18 cellular contexts compared by ENCODE assay signal in the genomic region with DNA sequence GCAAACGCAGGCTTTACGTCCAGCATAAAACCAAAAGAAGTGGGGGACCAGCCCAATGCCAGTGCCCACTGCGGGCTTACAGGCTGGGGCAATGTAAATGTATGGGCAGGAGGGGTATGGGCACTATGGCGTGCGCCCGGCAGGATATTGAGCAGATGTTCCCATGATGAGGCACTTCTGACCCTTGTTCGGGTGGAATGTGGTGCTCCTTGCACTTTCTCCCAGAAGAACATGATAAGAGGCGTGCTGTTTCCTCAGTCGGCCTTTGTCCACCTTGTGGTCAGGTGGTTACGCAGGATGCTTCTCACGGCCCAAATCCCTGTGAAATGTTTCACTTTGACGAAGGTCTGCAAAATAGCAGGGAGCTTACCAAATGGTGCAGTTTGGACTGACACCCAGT. TPM values are rescaled to one million over a fixed set of nuclear protein-coding genes. Genes with fewer than 3 reads are reported as not detected.
A peak's percentile ranks its signal among the peaks of the same experiment; 100 is the strongest.
DNase-seq lines count a peak whose midpoint lies in the region; ATAC-seq, FAIRE-seq and TF ChIP-seq lines count a peak whose summit lies in the region.
"Had no signal": no experiment of that assay in that cellular context is flagged by ENCODE, and none has a peak within 500 bp of the region (broad histone marks: within the 10 kb centered on the region; RNA-seq: fewer than 3 reads in every experiment).

No MANE protein-coding gene starts in this region.

- H3K27me3 ChIP-seq in HUES6 (ENCODE audit: control insufficient read depth, insufficient read depth, low read length), result no peaks in the 10 kb centered on the region
- no peaks in the 10 kb centered on the region for H3K27me3 ChIP-seq in bronchial epithelial cell (ENCODE audit: control insufficient read depth, insufficient read depth, low read length)
- H3K27me3 ChIP-seq in iPS-20b (ENCODE audit: insufficient read depth, low read length), result no peaks in the 10 kb centered on the region
- H3K27me3 ChIP-seq: BE2C had no signal

- ATAC-seq in omental fat pad (ENCODE audit: low FRiP score) (no peak), HG02623 (IDR thresholded peaks at IDR 0.05; ENCODE audit: unreplicated experiment) (no peak)
- ATAC-seq: A549, GM12878 had no signal

- peaks cover 35% of the 10 kb centered on the region for H3K4me1 ChIP-seq in HUES6 (ENCODE audit: control insufficient read depth, insufficient read depth, low read length)
- H3K4me1 ChIP-seq in iPS-20b (ENCODE audit: insufficient read depth, low read length), result peaks cover 35% of the 10 kb centered on the region
- H3K4me1 ChIP-seq: A549, BE2C had no signal

- FAIRE-seq in bronchial epithelial cell (lab: Jason Lieb, UNC), result peak; percentile 13
- FAIRE-seq: A549, GM12878, GM18507 had no signal

- DNase-seq in bronchial epithelial cell (ENCODE audit: low read depth), result no peak
- no peak for DNase-seq in NCI-H2171 (lab: John Stamatoyannopoulos, UW)
- no peak for DNase-seq in omental fat pad (ENCODE audit: low spot score)
- DNase-seq: BE2C; CD4-positive, alpha-beta memory T cell; DMS79; GOT3; HCEC 1CT; HFFc6 had no signal

- H3K9me3 ChIP-seq in HUES6 (ENCODE audit: control insufficient read depth, insufficient read depth, low read depth, low read length), result peaks cover 5% of the 10 kb centered on the region; the same call in 1 of the 2 replicates
- H3K9me3 ChIP-seq in iPS-20b (ENCODE audit: insufficient read depth, low read depth, low read length), result no peaks in the 10 kb centered on the region
- H3K9me3 ChIP-seq: A549, BE2C had no signal

- peak overlapping the region; percentile 80 for H3K27ac ChIP-seq in HUES6 (ENCODE audit: low read depth, low read length)
- H3K27ac ChIP-seq in iPS-20b (ENCODE audit: low read length), result peak overlapping the region; percentile 96
- H3K27ac ChIP-seq: A549, C4-2B, HL-60 had no signal

- H3K4me3 ChIP-seq in HUES6 (ENCODE audit: low read depth, low read length) (no peak overlapping the region), bronchial epithelial cell (ENCODE audit: low read depth, low read length) (no peak overlapping the region), iPS-20b (ENCODE audit: low read length) (peak overlapping the region; percentile 16; the same call in 1 of the 2 replicates)
- H3K4me3 ChIP-seq: A549, GM12878 had no signal

- H3K36me3 ChIP-seq in HUES6 (ENCODE audit: control insufficient read depth, insufficient read depth, low read length), result no peaks in the 10 kb centered on the region
- H3K36me3 ChIP-seq in bronchial epithelial cell (ENCODE audit: control insufficient read depth, insufficient read depth, low read length), result no peaks in the 10 kb centered on the region
- no peaks in the 10 kb centered on the region for H3K36me3 ChIP-seq in iPS-20b (ENCODE audit: insufficient read depth, low read depth, low read length)
- H3K36me3 ChIP-seq: BE2C had no signal

- peak overlapping the region; percentile 65 for H3K9ac ChIP-seq in HUES6 (ENCODE audit: low read length)
- peak overlapping the region; percentile 69; the same call in 1 of the 2 replicates for H3K9ac ChIP-seq in iPS-20b (ENCODE audit: low read depth, low read length)

- TF ChIP-seq CTCF in bronchial epithelial cell (IDR thresholded peaks at IDR 0.05; ENCODE audit: insufficient read depth, low read length, severe bottlenecking) (no peak), omental fat pad (IDR thresholded peaks at IDR 0.05) (no peak)

RNA-seq across cellular contexts. Expression of a gene that starts 4.8 kb away (rescaled TPM):
- not detected in 2 replicates for total RNA-seq in bronchial epithelial cell
- not detected for total RNA-seq in omental fat pad
- total RNA-seq: CD4-positive, alpha-beta memory T cell; G401; GM12878; HFFc6 had no signal

RNA-seq across cellular contexts. Expression of a gene that starts 39.7 kb away (rescaled TPM):
- total RNA-seq in bronchial epithelial cell, result not detected in 2 replicates
- total RNA-seq in omental fat pad, result 1 to 10 TPM in 2 of 4 donors, under 1 TPM in 1, not detected in 1; 0.36 to 1.1 (median 1.1) TPM
- total RNA-seq: G401, HFFc6 had no signal
